Comparison of ENCODE assay signal across 8 cellular contexts in the genomic region with DNA sequence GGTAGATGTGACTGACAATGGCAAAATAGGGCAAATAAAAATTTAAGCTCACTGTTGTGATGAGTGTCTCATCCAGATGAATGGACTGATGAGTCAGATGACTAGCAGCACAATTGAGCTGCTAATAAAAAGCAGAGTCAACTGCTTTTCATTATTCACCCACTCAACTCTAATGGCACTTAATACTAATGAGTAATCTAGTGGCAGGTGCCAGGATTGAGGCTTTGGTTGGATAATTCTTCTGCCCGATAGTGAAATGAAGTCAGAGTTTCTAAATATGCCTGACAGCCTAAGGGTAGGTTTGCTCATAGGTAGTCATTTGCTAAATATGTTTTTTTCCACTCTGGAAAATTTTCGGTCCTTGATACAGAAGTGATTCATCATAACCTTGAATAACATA. TPM values are rescaled to one million over a fixed set of nuclear protein-coding genes. Genes with fewer than 3 reads are reported as not detected.
DNase-seq lines count a peak whose midpoint lies in the region; ATAC-seq and TF ChIP-seq lines count a peak whose summit lies in the region.

No MANE protein-coding gene starts in this region.

- peak overlapping the region in 6 of 7 donors; percentile 4 to 97 (median 76) for H3K27ac Mint-ChIP-seq in CD4-positive, alpha-beta memory T cell

- H3K9me3 ChIP-seq in CD4-positive, alpha-beta memory T cell (ENCODE audit: control insufficient read depth in 1 of 2, low read length in 2 of 2), result no peaks in the 10 kb centered on the region
- no peaks in the 10 kb centered on the region for H3K9me3 ChIP-seq in mesenchymal stem cell (ENCODE audit: control insufficient read depth, low read length)
- no peaks in the 10 kb centered on the region for H3K9me3 ChIP-seq in mucosa of descending colon
- H3K9me3 ChIP-seq in Peyer's patch, result no peaks in the 10 kb centered on the region

- no peak overlapping the region for H3K9ac ChIP-seq in mesenchymal stem cell (ENCODE audit: low read length)

- no peak overlapping the region for H2BK5ac ChIP-seq in mesenchymal stem cell (ENCODE audit: low read depth, low read length, poor library complexity, severe bottlenecking)

- H3K36me3 Mint-ChIP-seq in CD4-positive, alpha-beta memory T cell, result peaks cover 38 to 83% of the 10 kb centered on the region in 2 donors

- intact Hi-C loops in CD4-positive, alpha-beta memory T cell (cut with micrococcal nuclease), result loop anchor here (5.0 kb wide), 1 partner anchor 76 kb away; no protein-coding TSS in a partner anchor
- intact Hi-C loops in mucosa of descending colon (cut with DNase I, micrococcal nuclease), result no loop called here

- no peak overlapping the region for H3K4me3 ChIP-seq in CD4-positive, alpha-beta memory T cell (ENCODE audit: low read length in 2 of 2)
- H3K4me3 ChIP-seq in astrocyte of the spinal cord (ENCODE audit: low read depth, low read length), result no peak overlapping the region
- H3K4me3 ChIP-seq in mesenchymal stem cell (ENCODE audit: insufficient read depth in 1 of 2, low read depth in 1 of 2, low read length in 2 of 2), result no peak overlapping the region
- H3K4me3 ChIP-seq in mucosa of descending colon, result no peak overlapping the region
- H3K4me3 ChIP-seq in Peyer's patch, result no peak overlapping the region

- H2BK15ac ChIP-seq in mesenchymal stem cell (ENCODE audit: low read depth, poor library complexity, severe bottlenecking), result no peak overlapping the region

- no peak overlapping the region for H3K18ac ChIP-seq in mesenchymal stem cell (ENCODE audit: low read depth in 1 of 2, low read length in 2 of 2)

- no peak overlapping the region for H2AFZ ChIP-seq in mesenchymal stem cell (ENCODE audit: low read depth, low read length)

- H2AK5ac ChIP-seq in mesenchymal stem cell (ENCODE audit: low read length, severe bottlenecking), result no peak overlapping the region

- peaks cover 41 to 77% (median 55%) of the 10 kb centered on the region in 4 donors for H3K4me1 Mint-ChIP-seq in CD4-positive, alpha-beta memory T cell

- no peak overlapping the region for H2BK12ac ChIP-seq in mesenchymal stem cell (ENCODE audit: low read length in 2 of 2)

- no peaks in the 10 kb centered on the region for H3K79me1 ChIP-seq in mesenchymal stem cell (replicated peaks; ENCODE audit: low read length, poor library complexity, severe bottlenecking)

- H3K4me1 ChIP-seq in CD4-positive, alpha-beta memory T cell (ENCODE audit: insufficient read depth, low read length), result peaks cover 66% of the 10 kb centered on the region
- H3K4me1 ChIP-seq in mesenchymal stem cell (ENCODE audit: control insufficient read depth, insufficient read depth, low read depth, low read length) (peaks cover 2% of the 10 kb centered on the region), mucosa of descending colon (ENCODE audit: low read depth) (peaks cover 5% of the 10 kb centered on the region), Peyer's patch (peaks cover 0 to 30% (median 3%) of the 10 kb centered on the region in 4 donors)

- POLR2A ChIA-PET in CD4-positive, alpha-beta memory T cell (lab: Charles Lee; ENCODE audit: partially characterized antibody), result interaction anchor here (15.4 kb wide), 1 partner anchor 10 kb away, joined by 163 read pairs; a partner anchor contains a TSS

- no peak overlapping the region for H4K91ac ChIP-seq in mesenchymal stem cell (ENCODE audit: low read length)

- H3K27ac ChIP-seq in CD4-positive, alpha-beta memory T cell (ENCODE audit: low read depth, low read length), result no peak overlapping the region
- H3K27ac ChIP-seq in mesenchymal stem cell (ENCODE audit: low read length, poor library complexity, severe bottlenecking) (peak overlapping the region; percentile 34), Peyer's patch (no peak overlapping the region)

- H3K9me3 Mint-ChIP-seq in CD4-positive, alpha-beta memory T cell, result no peaks in the 10 kb centered on the region

- H3K23ac ChIP-seq in mesenchymal stem cell (ENCODE audit: low read length in 2 of 2), result no peak overlapping the region

- H3K27me3 ChIP-seq in CD4-positive, alpha-beta memory T cell (ENCODE audit: insufficient read depth, low read length), result no peaks in the 10 kb centered on the region
- peaks cover 0 to 5% of the 10 kb centered on the region in 2 experiments for H3K27me3 ChIP-seq in mesenchymal stem cell (ENCODE audit: control insufficient read depth in 1 of 2, insufficient read depth in 1 of 2, low read length in 2 of 2)
- H3K27me3 ChIP-seq in Peyer's patch, result no peaks in the 10 kb centered on the region

- TF ChIP-seq CTCF in astrocyte of the spinal cord (IDR thresholded peaks at IDR 0.05; ENCODE audit: low read depth, low read length) (no peak), mucosa of descending colon (IDR thresholded peaks at IDR 0.05) (no peak), Peyer's patch (IDR thresholded peaks at IDR 0.05) (no peak)

- DNase-seq in CD4-positive, alpha-beta memory T cell, result peak in 1 of 5 donors; percentile 57
- DNase-seq in NCI-H1105 treated with DMSO at 0.1 percent for 48 hours (lab: John Stamatoyannopoulos, UW) (peak; percentile 78), astrocyte of the spinal cord (ENCODE audit: low read depth, low spot score) (peak; percentile 41), mesenchymal stem cell (peak; percentile 74), medulla oblongata (ENCODE audit: extremely low spot score) (no peak), mucosa of descending colon (no peak), NCI-H526 (lab: John Stamatoyannopoulos, UW) (no peak), Peyer's patch (no peak)

- no peak for TF ChIP-seq POLR2A in Peyer's patch (IDR thresholded peaks at IDR 0.05)

- no peak for ATAC-seq in mucosa of descending colon

- peaks cover 39% of the 10 kb centered on the region for H3K36me3 ChIP-seq in CD4-positive, alpha-beta memory T cell (ENCODE audit: insufficient read depth, low read length)
- H3K36me3 ChIP-seq in mesenchymal stem cell (ENCODE audit: control insufficient read depth in 1 of 2, insufficient read depth in 2 of 2, low read depth in 1 of 2, low read length in 2 of 2), result peaks cover 15 to 55% of the 10 kb centered on the region in 2 experiments
- H3K36me3 ChIP-seq in mucosa of descending colon (ENCODE audit: low read depth), result no peaks in the 10 kb centered on the region
- H3K36me3 ChIP-seq in Peyer's patch, result peaks cover 0 to 36% (median 0%) of the 10 kb centered on the region in 3 donors

- H2BK120ac ChIP-seq in mesenchymal stem cell (ENCODE audit: low read depth, low read length), result no peak overlapping the region

- no peak overlapping the region for H4K8ac ChIP-seq in mesenchymal stem cell (ENCODE audit: low read length)

- CTCF ChIA-PET in CD4-positive, alpha-beta memory T cell (lab: Charles Lee; ENCODE audit: partially characterized antibody), result no interaction called here

- no peak overlapping the region for H3K14ac ChIP-seq in mesenchymal stem cell (ENCODE audit: low read length in 2 of 2)

- no peak overlapping the region for H3K4ac ChIP-seq in mesenchymal stem cell (ENCODE audit: low read depth in 1 of 2, low read length in 2 of 2)

- in situ Hi-C loops in astrocyte of the spinal cord (cut with HindIII; ENCODE audit: low sequenced_read_pairs), result no loop called here

- 17% methylated on average over 1 of the region's 2 CpGs for WGBS in mesenchymal stem cell

- no peaks in the 10 kb centered on the region for H3K27me3 Mint-ChIP-seq in CD4-positive, alpha-beta memory T cell

- peak overlapping the region in 6 of 8 donors; percentile 22 to 79 (median 66) for H3K4me3 Mint-ChIP-seq in CD4-positive, alpha-beta memory T cell

- no peak overlapping the region for H3K4me2 ChIP-seq in mesenchymal stem cell (ENCODE audit: low read length, poor library complexity, severe bottlenecking)

RNA-seq across cellular contexts. Expression of a gene that starts 10.4 kb away (rescaled TPM):
- 100 to 1,000 TPM; 515 to 525 TPM for total RNA-seq in CD4-positive, alpha-beta memory T cell
- 10 to 100 TPM; 18.3 to 39.0 TPM for polyA plus RNA-seq in CD4-positive, alpha-beta memory T cell
- polyA plus RNA-seq in mesenchymal stem cell (2013, experiment 1 of 2), result 39.8 TPM
- 36.8 TPM for polyA plus RNA-seq in mesenchymal stem cell (2013, experiment 2 of 2)
- total RNA-seq in mucosa of descending colon (100 to 1,000 TPM in 2 of 3 donors, 10 to 100 TPM in 1; 89.4 to 133 (median 120) TPM), Peyer's patch (100 to 1,000 TPM; 118 to 297 (median 183) TPM)

RNA-seq across cellular contexts. Expression of a gene that starts 34.9 kb away (rescaled TPM):
- 10 to 100 TPM; 10.2 to 11.4 TPM for total RNA-seq in CD4-positive, alpha-beta memory T cell
- polyA plus RNA-seq in CD4-positive, alpha-beta memory T cell, result under 1 TPM in 1 of 2 donors, not detected in 1; 0.40 TPM
- 0.64 TPM for polyA plus RNA-seq in mesenchymal stem cell (2013, experiment 1 of 2)
- 0.56 TPM for polyA plus RNA-seq in mesenchymal stem cell (2013, experiment 2 of 2)
- total RNA-seq in mucosa of descending colon (1 to 10 TPM; 1.2 to 2.0 (median 1.5) TPM), Peyer's patch (10 to 100 TPM in 1 of 4 donors, 1 to 10 TPM in 3; 3.0 to 15.7 (median 4.9) TPM)

Comparison
In these comparisons a context has a peak if more than half of its experiments do, and no peak if none do; other contexts are left out.
1. DNase-seq: peak in NCI-H1105 treated with DMSO at 0.1 percent for 48 hours (single experiment), astrocyte of the spinal cord (single experiment) and mesenchymal stem cell (single experiment); none in medulla oblongata (single experiment), mucosa of descending colon (0 of 3), NCI-H526 (0 of 2) and Peyer's patch (0 of 3).